Comparison of ENCODE assay signal across 1 cellular context in genomic region chr7:132197772-132198171, GRCh38.
A peak's percentile ranks its signal among the peaks of the same experiment; 100 is the strongest.
TF ChIP-seq lines count a peak whose summit lies in the region.

No MANE protein-coding gene starts in this region.

TF ChIP-seq in HepG2, 621 proteins besides CTCF, POLR2A, EP300 and RAD21 (continued from another document and continues in another):
- no peak for TF ChIP-seq ZNF646 (CRISPR knock-in tag; IDR thresholded peaks at IDR 0.05)
- TF ChIP-seq FOXA3 (CRISPR knock-in tag; IDR thresholded peaks at IDR 0.05), result peak; percentile 72; the same call in 1 of the 2 replicates
- no peak for TF ChIP-seq ATM (IDR thresholded peaks at IDR 0.05; ENCODE audit: borderline replicate concordance)
- no peak for TF ChIP-seq SOX6 (IDR thresholded peaks at IDR 0.05)
- TF ChIP-seq SOX6 (CRISPR knock-in tag; IDR thresholded peaks at IDR 0.05), result peak; percentile 69
- no peak for TF ChIP-seq ZNF142 (CRISPR knock-in tag; IDR thresholded peaks at IDR 0.05)
- 0 out of 2 replicates have a peak, but pooled peaks have one; percentile 14 for TF ChIP-seq ZNF644 (CRISPR knock-in tag; IDR thresholded peaks at IDR 0.05; ENCODE audit: low read depth)
- TF ChIP-seq ZNF597 (CRISPR knock-in tag; IDR thresholded peaks at IDR 0.05), result no peak
- TF ChIP-seq HMG20A (CRISPR knock-in tag; IDR thresholded peaks at IDR 0.05; ENCODE audit: borderline replicate concordance), result peak; percentile 38; the same call in 1 of the 2 replicates
- no peak for TF ChIP-seq RFX5 (IDR thresholded peaks at IDR 0.05; ENCODE audit: low read depth, low read length)
- TF ChIP-seq ZNF652 (CRISPR knock-in tag; IDR thresholded peaks at IDR 0.05; ENCODE audit: borderline replicate concordance, low read depth), result no peak
- TF ChIP-seq FOXP1 (IDR thresholded peaks at IDR 0.05), result no peak
- TF ChIP-seq FOXP1 (CRISPR knock-in tag; IDR thresholded peaks at IDR 0.05), result peak; percentile 73
- no peak for TF ChIP-seq ZNF326 (CRISPR knock-in tag; IDR thresholded peaks at IDR 0.05; ENCODE audit: borderline replicate concordance)
- no peak for TF ChIP-seq ZBTB8A (CRISPR knock-in tag; IDR thresholded peaks at IDR 0.05; ENCODE audit: borderline replicate concordance, low read depth)
- TF ChIP-seq ZNF382 (CRISPR knock-in tag; IDR thresholded peaks at IDR 0.05; ENCODE audit: borderline replicate concordance), result no peak
- TF ChIP-seq ZNF777 (CRISPR knock-in tag; IDR thresholded peaks at IDR 0.05), result no peak
- TF ChIP-seq ISX (CRISPR knock-in tag; conservative IDR thresholded peaks at IDR 0.05), result no peak
- no peak for TF ChIP-seq GATA4 (IDR thresholded peaks at IDR 0.05; ENCODE audit: borderline replicate concordance, low read depth)
- TF ChIP-seq SOX13 (IDR thresholded peaks at IDR 0.05), result no peak
- TF ChIP-seq SOX13 (CRISPR knock-in tag; conservative IDR thresholded peaks at IDR 0.05 in 1 of 2, IDR thresholded peaks at IDR 0.05 in 1 of 2), result peak in 1 of 2 experiments; percentile 35; a peak in 1 of 4 replicates
- no peak for TF ChIP-seq CENPT (CRISPR knock-in tag; IDR thresholded peaks at IDR 0.05; ENCODE audit: low read depth)
- TF ChIP-seq SMC3 (IDR thresholded peaks at IDR 0.05; ENCODE audit: low read length), result no peak
- TF ChIP-seq MED8 (CRISPR knock-in tag; IDR thresholded peaks at IDR 0.05; ENCODE audit: insufficient replicate concordance), result no peak
- TF ChIP-seq PAXIP1 (CRISPR knock-in tag; conservative IDR thresholded peaks at IDR 0.05), result peak; percentile 42; the same call in 1 of the 2 replicates
- TF ChIP-seq ZNF619 (CRISPR knock-in tag; IDR thresholded peaks at IDR 0.05), result no peak
- TF ChIP-seq ZNF670 (CRISPR knock-in tag; IDR thresholded peaks at IDR 0.05; ENCODE audit: borderline replicate concordance), result no peak
- peak; percentile 20; the same call in 1 of the 2 replicates for TF ChIP-seq FOXP4 (CRISPR knock-in tag; IDR thresholded peaks at IDR 0.05)
- no peak for TF ChIP-seq MLXIP (CRISPR knock-in tag; IDR thresholded peaks at IDR 0.05; ENCODE audit: borderline replicate concordance)
- no peak for TF ChIP-seq ZSCAN5A (CRISPR knock-in tag; IDR thresholded peaks at IDR 0.05; ENCODE audit: borderline replicate concordance)
- TF ChIP-seq ARNTL (CRISPR knock-in tag; IDR thresholded peaks at IDR 0.05), result no peak
- no peak for TF ChIP-seq ZNF337 (CRISPR knock-in tag; IDR thresholded peaks at IDR 0.05; ENCODE audit: borderline replicate concordance, low read depth)
- no peak for TF ChIP-seq ATRX (CRISPR knock-in tag; IDR thresholded peaks at IDR 0.05; ENCODE audit: borderline replicate concordance)
- no peak for TF ChIP-seq ZMYM3 (CRISPR knock-in tag; IDR thresholded peaks at IDR 0.05)
